Comparison of ENCODE assay signal across 1 cellular context in genomic region chr14:68527329-68527851, GRCh38.
TF ChIP-seq lines count a peak whose summit lies in the region.

No MANE protein-coding gene starts in this region.

TF ChIP-seq in GM12878, 131 proteins besides CTCF, POLR2A, EP300 and RAD21 (continued from another document):
- TF ChIP-seq ZNF687 (IDR thresholded peaks at IDR 0.05) (no peak), NFIC (IDR thresholded peaks at IDR 0.05; ENCODE audit: low read depth, low read length) (no peak), CEBPB (IDR thresholded peaks at IDR 0.05; ENCODE audit: borderline replicate concordance in 1 of 2, low read depth in 2 of 2, low read length in 2 of 2) (no peak)
